In genomic region chr7:129865093-129865931, GRCh38 we compare ENCODE assay signal across 16 cellular contexts.
DNase-seq lines count a peak whose midpoint lies in the region; ATAC-seq and TF ChIP-seq lines count a peak whose summit lies in the region.
"Had no signal": no experiment of that assay in that cellular context is flagged by ENCODE, and none has a peak within 500 bp of the region (broad histone marks: within the 10 kb centered on the region; RNA-seq: fewer than 3 reads in every experiment).

No MANE protein-coding gene starts in this region.

- intact Hi-C loops in gastrocnemius medialis (cut with DNase I; ENCODE audit: low total_unique reads) = no loop called here

- H3K9me3 ChIP-seq in GM23248 (ENCODE audit: low read depth) (no peaks in the 10 kb centered on the region), SK-N-MC (ENCODE audit: low read depth, low read length) (no peaks in the 10 kb centered on the region), gastrocnemius medialis (no peaks in the 10 kb centered on the region)
- H3K9me3 ChIP-seq: suprapubic skin had no signal

- no peaks in the 10 kb centered on the region for H3K27me3 ChIP-seq in GM23248 (replicated peaks; ENCODE audit: insufficient read depth)
- H3K27me3 ChIP-seq in gastrocnemius medialis = no peaks in the 10 kb centered on the region
- H3K27me3 ChIP-seq: suprapubic skin had no signal

- DNase-seq in GM23248 = peak; percentile 42
- no peak for DNase-seq in SK-N-MC (ENCODE audit: low read depth, low spot score)
- peak; percentile 72 for DNase-seq in fibroblast of peridontal ligament (ENCODE audit: extremely low read depth)
- DNase-seq in gastrocnemius medialis = no peak
- DNase-seq in NCI-H226 = no peak
- no peak for DNase-seq in iPS-NIHi11 (ENCODE audit: low spot score)
- no peak for DNase-seq in HUDEP-2 (lab: John Stamatoyannopoulos, UW; ENCODE audit: unreplicated experiment in 76 of 76)
- DNase-seq: activated CD8-positive, alpha-beta memory T cell treated with anti-CD3 and anti-CD28 coated beads for 24 hours; activated naive CD8-positive, alpha-beta T cell treated with anti-CD3 and anti-CD28 coated beads, Interleukin-2, amount 50 U/mL, for 24 hours; CD4-positive, alpha-beta T cell; islet precursor cell; NCI-H1105 treated with DMSO at 0.1 percent for 48 hours; NCI-H774; nucleus accumbens had no signal

- no peak overlapping the region for H2AFZ ChIP-seq in GM23248

- peaks cover 18% of the 10 kb centered on the region for H3K4me1 ChIP-seq in GM23248 (ENCODE audit: insufficient read depth)
- H3K4me1 ChIP-seq in gastrocnemius medialis = peaks cover 79 to 87% of the 10 kb centered on the region in 2 donors

- H3K9me2 ChIP-seq in GM23248 (ENCODE audit: insufficient read depth) = no peaks in the 10 kb centered on the region

- no peak overlapping the region for H3K4me3 ChIP-seq in GM23248
- H3K4me3 ChIP-seq in SK-N-MC = peak overlapping the region; percentile 20; the same call in 1 of the 2 replicates
- no peak overlapping the region for H3K4me3 ChIP-seq in gastrocnemius medialis
- H3K4me3 ChIP-seq: suprapubic skin had no signal

- H3K27ac ChIP-seq in GM23248 (peak overlapping the region; percentile 39), SK-N-MC (peak overlapping the region; percentile 82), gastrocnemius medialis (peak overlapping the region; percentile 58 to 78 (median 72))
- H3K27ac ChIP-seq: suprapubic skin had no signal

- no peaks in the 10 kb centered on the region; the same call in 1 of the 2 replicates for H3F3A ChIP-seq in GM23248 (ENCODE audit: insufficient read depth)

- TF ChIP-seq CTCF in gastrocnemius medialis (IDR thresholded peaks at IDR 0.05 in 4 of 5, conservative IDR thresholded peaks at IDR 0.05 in 1 of 5) = no peak

- no peak for ATAC-seq in gastrocnemius medialis
- no peak for ATAC-seq in GM19035 (IDR thresholded peaks at IDR 0.05; ENCODE audit: unreplicated experiment)
- ATAC-seq: activated naive CD8-positive, alpha-beta T cell treated with anti-CD3 and anti-CD28 coated beads, Interleukin-2, amount 50 U/mL, for 24 hours had no signal

- H4K20me1 ChIP-seq in GM23248 (ENCODE audit: insufficient read depth) = no peaks in the 10 kb centered on the region

- peak overlapping the region; percentile 31; the same call in 1 of the 2 replicates for H3K9ac ChIP-seq in GM23248
- H3K9ac ChIP-seq in SK-N-MC (ENCODE audit: insufficient read length) = peak overlapping the region; percentile 54

- no peaks in the 10 kb centered on the region for H3K36me3 ChIP-seq in GM23248 (ENCODE audit: low read depth)
- H3K36me3 ChIP-seq in SK-N-MC (ENCODE audit: insufficient read depth, low read length) = no peaks in the 10 kb centered on the region
- H3K36me3 ChIP-seq in gastrocnemius medialis = no peaks in the 10 kb centered on the region
- H3K36me3 ChIP-seq: suprapubic skin had no signal

- WGBS in GM23248 (ENCODE audit: low coverage in 1 of 2, low lambda C conversion rate in 2 of 2, missing lambda C conversion rate in 2 of 2), 2 experiments = 89% methylated on average over 4 of the region's 4 CpGs

- in situ Hi-C loops in GM23248 (cut with MboI) = no loop called here
- in situ Hi-C loops in gastrocnemius medialis (cut with MboI; ENCODE audit: low sequenced_read_pairs in 4 of 4) = no loop called here

- peak overlapping the region; percentile 3 for H3K4me2 ChIP-seq in GM23248 (ENCODE audit: unreplicated experiment)

- TF ChIP-seq POLR2A in gastrocnemius medialis (IDR thresholded peaks at IDR 0.05) = no peak

- peaks cover 74% of the 10 kb centered on the region for H3K79me2 ChIP-seq in GM23248 (ENCODE audit: insufficient read depth)

Comparison
In these comparisons a context has a peak if more than half of its experiments do, and no peak if none do; other contexts are left out.
1. DNase-seq: peak in GM23248 (single experiment) and fibroblast of peridontal ligament (single experiment); none in SK-N-MC (single experiment), gastrocnemius medialis (0 of 2), NCI-H226 (single experiment), iPS-NIHi11 (single experiment) and HUDEP-2 (0 of 76).
2. Peak in every context shown above with its lines, with median percentiles within 50 percentile points of each other: H3K27ac ChIP-seq.